In genomic region chr2:11573418-11574175, GRCh38 we compare ENCODE assay signal across 1 cellular context.
TF ChIP-seq lines count a peak whose summit lies in the region.

No MANE protein-coding gene starts in this region.

TF ChIP-seq in HepG2, 621 proteins besides CTCF, POLR2A, EP300 and RAD21:
- TF ChIP-seq ZNF446 (CRISPR knock-in tag; IDR thresholded peaks at IDR 0.05) = no peak
- TF ChIP-seq ZNF30 (CRISPR knock-in tag; IDR thresholded peaks at IDR 0.05) = no peak
- TF ChIP-seq RBM22 (optimal IDR thresholded peaks at IDR 0.05; ENCODE audit: low read length) = peak; percentile 3
